ENCODE assay signal across 22 cellular contexts in genomic region chr13:19890030-19890429, GRCh38.
"Had no signal": no experiment of that assay in that cellular context is flagged by ENCODE, and none has a peak within 500 bp of the region (broad histone marks: within the 10 kb centered on the region; RNA-seq: fewer than 3 reads in every experiment).

No MANE protein-coding gene starts in this region.

- FAIRE-seq: HTR-8/SVneo had no signal

- H3K4me2 ChIP-seq: SK-N-SH had no signal

- DNase-seq: Karpas-422, KG1, MG63, NCI-H1092, NCI-H1105 treated with DMSO at 0.1 percent for 48 hours, NCI-H1436, NCI-H187, NCI-H2029, NCI-H2081 treated with DMSO at 0.1 percent for 48 hours, NCI-H2171, NCI-H226, NCI-H446, NCI-H510A, NCI-H524 treated with DMSO at 0.1 percent for 48 hours, NCI-H69, NCI-H774, SHP77, SK-N-SH, SW 1271 had no signal

- H3K9me3 ChIP-seq: MG63, SK-N-SH had no signal

- H3K27me3 ChIP-seq: MG63 had no signal

- H3K36me3 ChIP-seq: MG63 had no signal

- H3K27ac ChIP-seq: HL-60, RWPE1 had no signal

- H3K4me3 ChIP-seq: MG63 had no signal

- H3K9ac ChIP-seq: SK-N-SH had no signal
